ENCODE assay signal across 1 cellular context in genomic region chr3:56303508-56303907, GRCh38.
TF ChIP-seq lines count a peak whose summit lies in the region.

No MANE protein-coding gene starts in this region.

TF ChIP-seq in WTC11, 78 proteins besides CTCF, POLR2A, EP300 and RAD21 (continued from another document):
- no peak for TF ChIP-seq ZBTB43 (CRISPR knock-in tag; IDR thresholded peaks at IDR 0.05)
- no peak for TF ChIP-seq EMX1 (CRISPR knock-in tag; IDR thresholded peaks at IDR 0.05)
- no peak for TF ChIP-seq NR1H2 (CRISPR knock-in tag; IDR thresholded peaks at IDR 0.05)
